In genomic region chr7:157503229-157503628, GRCh38 we compare ENCODE assay signal across 12 cellular contexts.
DNase-seq lines count a peak whose midpoint lies in the region; ATAC-seq, FAIRE-seq and TF ChIP-seq lines count a peak whose summit lies in the region.
"Had no signal": no experiment of that assay in that cellular context is flagged by ENCODE, and none has a peak within 500 bp of the region (broad histone marks: within the 10 kb centered on the region; RNA-seq: fewer than 3 reads in every experiment).

No MANE protein-coding gene starts in this region.

- H3K9ac ChIP-seq in MM.1S (ENCODE audit: low read length) = no peak overlapping the region
- no peak overlapping the region for H3K9ac ChIP-seq in K562 (ENCODE audit: insufficient read depth in 1 of 2, low read depth in 2 of 2, low read length in 2 of 2)

- intact Hi-C loops in K562 (cut with micrococcal nuclease) = no loop called here
- intact Hi-C loops in spleen (cut with DNase I; ENCODE audit: low total_unique reads) = no loop called here

- H2AFZ ChIP-seq in MM.1S (ENCODE audit: low read length) (0 out of 2 replicates have a peak overlapping the region, but pooled peaks have one; percentile 11), K562 (ENCODE audit: low read depth, low read length) (0 out of 2 replicates have a peak overlapping the region, but pooled peaks have one; percentile 2)

- BruUV-seq in K562 (replicated peaks; lab: Mats Ljungman, UMichigan) = no TSS peak

- H3K9me1 ChIP-seq in K562 (ENCODE audit: control insufficient read depth, insufficient read depth, low read length) = no peaks in the 10 kb centered on the region

- TF ChIP-seq POLR2A in K562 (conservative IDR thresholded peaks at IDR 0.05) (no peak), spleen (IDR thresholded peaks at IDR 0.05) (no peak), suprapubic skin (IDR thresholded peaks at IDR 0.05) (no peak)

- H3K9me3 ChIP-seq in MM.1S (replicated peaks; ENCODE audit: insufficient read depth, low read length) (no peaks in the 10 kb centered on the region), K562 (replicated peaks; ENCODE audit: control insufficient read depth, insufficient read depth, low read depth, low read length) (no peaks in the 10 kb centered on the region), spleen (peaks cover 0 to 32% (median 18%) of the 10 kb centered on the region in 8 donors), suprapubic skin (no peaks in the 10 kb centered on the region), HAP-1 (no peaks in the 10 kb centered on the region)

- FAIRE-seq in K562 (lab: Jason Lieb, UNC) = no peak
- FAIRE-seq: small intestine had no signal

- H3K4me1 ChIP-seq in MM.1S (ENCODE audit: low read length) (no peaks in the 10 kb centered on the region), K562 (replicated peaks in 1 of 2; ENCODE audit: control insufficient read depth in 2 of 2, insufficient read depth in 2 of 2, low read length in 2 of 2) (peaks cover 0 to 9% of the 10 kb centered on the region in 2 experiments; a peak in 1 of 5 replicates), spleen (peaks cover 0 to 25% (median 14%) of the 10 kb centered on the region in 6 donors), suprapubic skin (no peaks in the 10 kb centered on the region), HAP-1 (no peaks in the 10 kb centered on the region)

- no peak overlapping the region for H3K27ac ChIP-seq in MM.1S (ENCODE audit: low read length)
- no peak overlapping the region for H3K27ac ChIP-seq in K562 (ENCODE audit: extremely low read depth, low read depth, low read length)
- peak overlapping the region; percentile 29 to 80 (median 63) for H3K27ac ChIP-seq in spleen
- no peak overlapping the region for H3K27ac ChIP-seq in suprapubic skin
- H3K27ac ChIP-seq: dorsolateral prefrontal cortex had no signal

- no peaks in the 10 kb centered on the region for H3K9me2 ChIP-seq in MM.1S (replicated peaks; ENCODE audit: insufficient read depth, low read length)

- H3F3A ChIP-seq in MM.1S (ENCODE audit: insufficient read depth, low read length) = no peaks in the 10 kb centered on the region

- no peak for ATAC-seq in K562

- H3K27me3 ChIP-seq in MM.1S (replicated peaks; ENCODE audit: insufficient read depth, low read length) (peaks cover 94% of the 10 kb centered on the region), K562 (ENCODE audit: control insufficient read depth in 2 of 2, insufficient read depth in 2 of 2, low read length in 2 of 2) (peaks cover 26 to 59% of the 10 kb centered on the region in 2 experiments; a peak in 4 of 5 replicates), spleen (replicated peaks in 1 of 7) (peaks cover 0 to 35% (median 0%) of the 10 kb centered on the region in 7 donors), suprapubic skin (peaks cover 4% of the 10 kb centered on the region), HAP-1 (ENCODE audit: low read depth) (no peaks in the 10 kb centered on the region)

- H3K79me2 ChIP-seq in MM.1S (ENCODE audit: low read length) (no peaks in the 10 kb centered on the region), K562 (ENCODE audit: control insufficient read depth, insufficient read depth, low read length) (no peaks in the 10 kb centered on the region)

- no peak for TF ChIP-seq EP300 in K562 (IDR thresholded peaks at IDR 0.05; ENCODE audit: low read length)
- TF ChIP-seq EP300 in suprapubic skin (IDR thresholded peaks at IDR 0.05) = no peak

- TF ChIP-seq RAD21 in K562 (CRISPR knock-in tag; conservative IDR thresholded peaks at IDR 0.05 in 1 of 2, IDR thresholded peaks at IDR 0.05 in 1 of 2) = no peak

- TF ChIP-seq CTCF in MM.1S (IDR thresholded peaks at IDR 0.05; ENCODE audit: low read length) (no peak), K562 (IDR thresholded peaks at IDR 0.05 in 2 of 3, conservative IDR thresholded peaks at IDR 0.05 in 1 of 3; ENCODE audit: insufficient read depth in 2 of 3, low read depth in 1 of 3, low read length in 3 of 3) (no peak), spleen (IDR thresholded peaks at IDR 0.05 in 8 of 11, conservative IDR thresholded peaks at IDR 0.05 in 3 of 11) (no peak), suprapubic skin (IDR thresholded peaks at IDR 0.05) (no peak)

- in situ Hi-C loops in K562 (cut with MboI) = no loop called here
- in situ Hi-C loops in HAP-1 (cut with MboI; ENCODE audit: low sequenced_read_pairs) = no loop called here

- H4K20me1 ChIP-seq in MM.1S (ENCODE audit: insufficient read depth, low read length) (no peaks in the 10 kb centered on the region), K562 (replicated peaks; ENCODE audit: control insufficient read depth, insufficient read depth, low read length) (peaks cover 5% of the 10 kb centered on the region; the same call in 1 of the 2 replicates)

- H3K36me3 ChIP-seq in MM.1S (replicated peaks; ENCODE audit: insufficient read depth, low read length) = no peaks in the 10 kb centered on the region
- H3K36me3 ChIP-seq in K562 (ENCODE audit: control insufficient read depth, insufficient read depth, low read length) = no peaks in the 10 kb centered on the region
- H3K36me3 ChIP-seq in spleen = no peaks in the 10 kb centered on the region
- H3K36me3 ChIP-seq in suprapubic skin = no peaks in the 10 kb centered on the region
- no peaks in the 10 kb centered on the region for H3K36me3 ChIP-seq in HAP-1 (replicated peaks)

- peak; percentile 63 for DNase-seq in activated effector memory CD4-positive, alpha-beta T cell treated with anti-CD3 and anti-CD28 coated beads, Interleukin-2, amount 50 U/mL, for 16 hours
- DNase-seq in activated effector memory CD4-positive, alpha-beta T cell treated with Interleukin-2 at 50 U/mL for 16 hours = no peak
- no peak for DNase-seq in MM.1S
- DNase-seq in K562 (ENCODE audit: extremely low read depth in 1 of 4, low spot score in 3 of 4) = no peak
- peak; percentile 33 for DNase-seq in spleen
- DNase-seq in suprapubic skin (ENCODE audit: low spot score in 2 of 2) = no peak
- DNase-seq in HAP-1 (ENCODE audit: low spot score in 2 of 2) = no peak
- no peak for DNase-seq in iPS-NIHi7 (ENCODE audit: extremely low spot score)
- DNase-seq: mesendoderm, NCI-H2081 treated with DMSO at 0.1 percent for 48 hours had no signal

- 0% methylated on average over 4 of the region's 4 CpGs for WGBS in K562 (ENCODE audit: insufficient coverage, low coverage, missing lambda C conversion rate)
- 37 to 54% (median 43%) methylated on average over 4 of the region's 4 CpGs for WGBS in spleen, 5 donors
- 72% methylated on average over 4 of the region's 4 CpGs for WGBS in suprapubic skin

- peak overlapping the region; percentile 38 for H3K4me2 ChIP-seq in MM.1S (ENCODE audit: low read depth, low read length)
- no peak overlapping the region for H3K4me2 ChIP-seq in K562 (ENCODE audit: insufficient read depth, low read length)

- H3K4me3 ChIP-seq in MM.1S (ENCODE audit: low read length) (peak overlapping the region; percentile 23), K562 (no peak overlapping the region), spleen (peak overlapping the region in 3 of 8 donors; percentile 3 to 48 (median 20)), suprapubic skin (no peak overlapping the region), HAP-1 (no peak overlapping the region)
- H3K4me3 ChIP-seq: dorsolateral prefrontal cortex had no signal

- POLR2A ChIA-PET in K562 (lab: Yijun Ruan, JAX) = no interaction called here

- CTCF ChIA-PET in K562 (lab: Yijun Ruan, JAX; ENCODE audit: low intra/inter-chr PET ratio) = no interaction called here

TF ChIP-seq in K562, 482 proteins besides CTCF, POLR2A, EP300 and RAD21:
- TF ChIP-seq HNRNPK (IDR thresholded peaks at IDR 0.05; ENCODE audit: low read depth, low read length, poor library complexity, severe bottlenecking) = no peak
- TF ChIP-seq FIP1L1 (IDR thresholded peaks at IDR 0.05; ENCODE audit: low read depth, low read length, poor library complexity, severe bottlenecking) = no peak
- no peak for TF ChIP-seq ZNF717 (CRISPR knock-in tag; IDR thresholded peaks at IDR 0.05)
- TF ChIP-seq SRSF7 (optimal IDR thresholded peaks at IDR 0.05; ENCODE audit: low read depth, low read length) = no peak

Comparison
In these comparisons a context has a peak if more than half of its experiments do, and no peak if none do; other contexts are left out.
1. DNase-seq: peak in activated effector memory CD4-positive, alpha-beta T cell treated with anti-CD3 and anti-CD28 coated beads, Interleukin-2, amount 50 U/mL, for 16 hours (single experiment) and spleen (single experiment); none in activated effector memory CD4-positive, alpha-beta T cell treated with Interleukin-2 at 50 U/mL for 16 hours (single experiment), MM.1S (single experiment), K562 (0 of 4), suprapubic skin (0 of 2), HAP-1 (0 of 2) and iPS-NIHi7 (single experiment).
2. H3K27ac ChIP-seq: peak in spleen (8 of 8); none in MM.1S (single experiment), K562 (single experiment) and suprapubic skin (single experiment).